23 cellular contexts compared by ENCODE assay signal in genomic region chr3:37729119-37729518, GRCh38.
DNase-seq lines count a peak whose midpoint lies in the region; ATAC-seq and TF ChIP-seq lines count a peak whose summit lies in the region.
"Had no signal": no experiment of that assay in that cellular context is flagged by ENCODE, and none has a peak within 500 bp of the region (broad histone marks: within the 10 kb centered on the region; RNA-seq: fewer than 3 reads in every experiment).

No MANE protein-coding gene starts in this region.

- TF ChIP-seq CTCF in chondrocyte (IDR thresholded peaks at IDR 0.05): no peak

- H3K27ac Mint-ChIP-seq in chondrocyte (ENCODE audit: unreplicated experiment): no peak overlapping the region
- H3K27ac Mint-ChIP-seq: effector memory CD8-positive, alpha-beta T cell had no signal

- H3K27me3 Mint-ChIP-seq in chondrocyte (ENCODE audit: low read depth): peaks cover 19% of the 10 kb centered on the region

- DNase-seq in AG20443 (ENCODE audit: low spot score) (peak; percentile 26), LHCN-M2 (ENCODE audit: low read depth) (peak; percentile 55), dermis blood vessel endothelial cell (peak; percentile 45), kidney tubule cell (ENCODE audit: low spot score) (peak; percentile 13), chondrocyte (ENCODE audit: low spot score) (no peak), inferior parietal cortex (ENCODE audit: extremely low spot score) (no peak)
- DNase-seq in activated T-cell treated with anti-CD3 and anti-CD28 coated beads, Interleukin-2, amount 50 U/mL, for 1 hour: no peak
- DNase-seq: ACHN; activated CD4-positive, CD25-positive, alpha-beta regulatory T cell treated with anti-CD3 and anti-CD28 coated beads, Interleukin-2, amount 50 U/mL, for 72 hours; activated naive CD4-positive, alpha-beta T cell treated with Interleukin-2 at 50 U/mL for 16 hours; activated T-cell treated with anti-CD3 and anti-CD28 coated beads, Interleukin-2, amount 50 U/mL, for 4 hours; anterior cingulate cortex; cerebellar nuclear complex; effector memory CD8-positive, alpha-beta T cell; mucosa of descending colon; NCI-H1694 treated with DMSO at 0.1 percent for 48 hours; NCI-H2171 treated with DMSO at 0.1 percent for 48 hours; NCI-H526; posterior cingulate gyrus; small intestine; stimulated activated naive CD4-positive, alpha-beta T cell had no signal

- peaks cover 9% of the 10 kb centered on the region for H3K4me1 Mint-ChIP-seq in chondrocyte (ENCODE audit: low read depth)
- H3K4me1 Mint-ChIP-seq: neural crest cell had no signal

- no peaks in the 10 kb centered on the region for H3K9me3 Mint-ChIP-seq in chondrocyte (ENCODE audit: low read depth)
- H3K9me3 Mint-ChIP-seq: activated T-cell treated with anti-CD3 and anti-CD28 coated beads, Interleukin-2, amount 50 U/mL, for 4 hours; effector memory CD8-positive, alpha-beta T cell; neural crest cell had no signal

- no peaks in the 10 kb centered on the region for H3K36me3 Mint-ChIP-seq in chondrocyte (ENCODE audit: low read depth)

- ATAC-seq in GM19452 (IDR thresholded peaks at IDR 0.05; ENCODE audit: unreplicated experiment): no peak
- ATAC-seq: activated T-cell treated with anti-CD3 and anti-CD28 coated beads, Interleukin-2, amount 50 U/mL, for 4 hours; effector memory CD8-positive, alpha-beta T cell; mucosa of descending colon had no signal

- no peak overlapping the region for H3K4me3 Mint-ChIP-seq in chondrocyte (ENCODE audit: unreplicated experiment)
- H3K4me3 Mint-ChIP-seq: activated T-cell treated with anti-CD3 and anti-CD28 coated beads, Interleukin-2, amount 50 U/mL, for 4 hours; effector memory CD8-positive, alpha-beta T cell; neural crest cell had no signal

Comparison
In these comparisons a context has a peak if more than half of its experiments do, and no peak if none do; other contexts are left out.
1. DNase-seq: peak in AG20443 (single experiment), LHCN-M2 (single experiment), dermis blood vessel endothelial cell (single experiment) and kidney tubule cell (single experiment); none in chondrocyte (single experiment), inferior parietal cortex (single experiment) and activated T-cell treated with anti-CD3 and anti-CD28 coated beads, Interleukin-2, amount 50 U/mL, for 1 hour (single experiment).